Comparison of ENCODE assay signal across 13 cellular contexts in genomic region chr2:99818842-99819241, GRCh38.
A peak's percentile ranks its signal among the peaks of the same experiment; 100 is the strongest.
DNase-seq lines count a peak whose midpoint lies in the region; ATAC-seq, FAIRE-seq and TF ChIP-seq lines count a peak whose summit lies in the region.
"Had no signal": no experiment of that assay in that cellular context is flagged by ENCODE, and none has a peak within 500 bp of the region (broad histone marks: within the 10 kb centered on the region; RNA-seq: fewer than 3 reads in every experiment).

No MANE protein-coding gene starts in this region.

- H3K27ac ChIP-seq in 22Rv1: no peak overlapping the region
- H3K27ac ChIP-seq: gastrocnemius medialis, spleen had no signal

- no peak for DNase-seq in GM13977 (ENCODE audit: low spot score)
- DNase-seq in RCC 7860 (ENCODE audit: low spot score): no peak
- DNase-seq in fibroblast of pulmonary artery (ENCODE audit: low read depth): peak; percentile 53
- no peak for DNase-seq in HPDE6-E6E7 (ENCODE audit: extremely low spot score)
- DNase-seq: CD4-positive, alpha-beta memory T cell; gastrocnemius medialis; NCI-H1048; spleen; T-cell had no signal

- no peak for ATAC-seq in HG03469 (IDR thresholded peaks at IDR 0.05; ENCODE audit: unreplicated experiment)
- no peak for ATAC-seq in GM19467 (IDR thresholded peaks at IDR 0.05; ENCODE audit: unreplicated experiment)
- no peak for ATAC-seq in HG03354 (IDR thresholded peaks at IDR 0.05; ENCODE audit: poor library complexity, severe bottlenecking, unreplicated experiment)
- ATAC-seq: gastrocnemius medialis, T-cell had no signal

- peak; percentile 71 for FAIRE-seq in RCC 7860 (lab: Jason Lieb, UNC)

- in situ Hi-C loops in GM13977 (cut with MboI; ENCODE audit: low pct_unique_long_range_greater_than_20kb, low sequenced_read_pairs, unreplicated experiment): no loop called here

- H3K4me3 ChIP-seq in fibroblast of pulmonary artery (replicated peaks; ENCODE audit: low read depth, low read length): no peak overlapping the region
- H3K4me3 ChIP-seq: gastrocnemius medialis, spleen had no signal

- TF ChIP-seq CTCF in 22Rv1 (IDR thresholded peaks at IDR 0.05): peak; percentile 22
- TF ChIP-seq CTCF in GM13977 (IDR thresholded peaks at IDR 0.05; ENCODE audit: extremely low read depth, insufficient read depth, missing control alignments): peak; percentile 12
- TF ChIP-seq CTCF in fibroblast of pulmonary artery (IDR thresholded peaks at IDR 0.05; ENCODE audit: low read length, missing control alignments): peak; percentile 29
